2 cellular contexts compared by ENCODE assay signal in the genomic region with DNA sequence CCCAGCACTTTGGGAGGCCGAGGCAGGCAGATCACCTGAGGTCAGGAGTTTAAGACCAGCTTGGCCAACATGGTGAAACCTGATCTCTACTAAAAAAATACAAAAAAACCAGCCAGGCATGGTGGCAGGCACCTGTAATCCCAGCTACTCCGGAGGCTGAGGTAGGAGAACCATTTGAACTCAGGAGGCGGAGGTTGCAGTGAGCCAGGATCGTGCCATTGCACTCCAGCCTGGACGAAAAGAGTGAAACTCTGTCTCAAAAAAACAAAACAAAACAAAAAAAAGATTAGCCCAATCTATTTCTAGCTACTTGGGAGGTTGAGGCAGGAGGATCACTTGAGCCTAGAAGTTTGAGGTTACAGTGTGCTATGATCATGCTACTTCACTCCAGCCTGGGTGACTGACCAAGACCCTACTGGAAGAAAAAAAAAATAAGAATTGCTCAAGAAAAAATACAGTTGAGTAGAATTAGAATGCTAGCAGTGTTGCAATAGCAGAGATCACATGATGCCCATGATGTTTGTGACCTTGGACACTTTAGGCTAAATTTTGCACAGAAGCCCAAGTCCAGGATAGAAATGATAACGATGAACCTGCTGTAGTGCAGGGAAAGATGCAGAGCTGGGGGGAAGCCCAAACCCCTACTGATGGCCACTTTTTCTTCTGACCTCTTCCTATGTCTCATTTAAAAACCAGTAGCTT.
TF ChIP-seq lines count a peak whose summit lies in the region.

No MANE protein-coding gene starts in this region.

TF ChIP-seq in A549, 52 proteins besides CTCF, POLR2A, EP300 and RAD21 (continued from another document):
- TF ChIP-seq, protein P1, sequence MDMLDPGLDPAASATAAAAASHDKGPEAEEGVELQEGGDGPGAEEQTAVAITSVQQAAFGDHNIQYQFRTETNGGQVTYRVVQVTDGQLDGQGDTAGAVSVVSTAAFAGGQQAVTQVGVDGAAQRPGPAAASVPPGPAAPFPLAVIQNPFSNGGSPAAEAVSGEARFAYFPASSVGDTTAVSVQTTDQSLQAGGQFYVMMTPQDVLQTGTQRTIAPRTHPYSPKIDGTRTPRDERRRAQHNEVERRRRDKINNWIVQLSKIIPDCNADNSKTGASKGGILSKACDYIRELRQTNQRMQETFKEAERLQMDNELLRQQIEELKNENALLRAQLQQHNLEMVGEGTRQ (IDR thresholded peaks at IDR 0.05): no peak
TF ChIP-seq in A549: peak in this region for 1.

TF ChIP-seq in HepG2, 621 proteins besides CTCF, POLR2A, EP300 and RAD21 (continued from another document and continues in another):
- TF ChIP-seq, protein P2, sequence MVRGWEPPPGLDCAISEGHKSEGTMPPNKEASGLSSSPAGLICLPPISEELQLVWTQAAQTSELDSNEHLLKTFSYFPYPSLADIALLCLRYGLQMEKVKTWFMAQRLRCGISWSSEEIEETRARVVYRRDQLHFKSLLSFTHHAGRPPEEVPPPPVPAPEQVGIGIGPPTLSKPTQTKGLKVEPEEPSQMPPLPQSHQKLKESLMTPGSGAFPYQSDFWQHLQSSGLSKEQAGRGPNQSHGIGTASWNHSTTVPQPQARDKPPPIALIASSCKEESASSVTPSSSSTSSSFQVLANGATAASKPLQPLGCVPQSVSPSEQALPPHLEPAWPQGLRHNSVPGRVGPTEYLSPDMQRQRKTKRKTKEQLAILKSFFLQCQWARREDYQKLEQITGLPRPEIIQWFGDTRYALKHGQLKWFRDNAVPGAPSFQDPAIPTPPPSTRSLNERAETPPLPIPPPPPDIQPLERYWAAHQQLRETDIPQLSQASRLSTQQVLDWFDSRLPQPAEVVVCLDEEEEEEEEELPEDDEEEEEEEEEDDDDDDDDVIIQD (CRISPR knock-in tag; IDR thresholded peaks at IDR 0.05; ENCODE audit: low read depth): peak; percentile 92
- TF ChIP-seq ZNF333 (CRISPR knock-in tag; IDR thresholded peaks at IDR 0.05; ENCODE audit: borderline replicate concordance) (no peak), HNF4A (CRISPR knock-in tag; IDR thresholded peaks at IDR 0.05) (peak; percentile 72), PAX8 (CRISPR knock-in tag; IDR thresholded peaks at IDR 0.05; ENCODE audit: borderline replicate concordance) (no peak), ZNF790 (CRISPR knock-in tag; IDR thresholded peaks at IDR 0.05; ENCODE audit: borderline replicate concordance) (no peak), MTF1 (CRISPR knock-in tag; IDR thresholded peaks at IDR 0.05) (no peak), SPEN (CRISPR knock-in tag; IDR thresholded peaks at IDR 0.05; ENCODE audit: low read depth) (no peak), MED8 (CRISPR knock-in tag; IDR thresholded peaks at IDR 0.05; ENCODE audit: insufficient replicate concordance) (no peak), DPF2 (CRISPR knock-in tag; IDR thresholded peaks at IDR 0.05; ENCODE audit: borderline replicate concordance, low read depth) (no peak), ZNF670 (CRISPR knock-in tag; IDR thresholded peaks at IDR 0.05; ENCODE audit: borderline replicate concordance) (no peak), AHR (CRISPR knock-in tag; IDR thresholded peaks at IDR 0.05) (no peak), SOX6 (IDR thresholded peaks at IDR 0.05) (no peak), SOX6 (CRISPR knock-in tag; IDR thresholded peaks at IDR 0.05) (peak; percentile 49; the same call in 1 of the 2 replicates), NAIF1 (CRISPR knock-in tag; IDR thresholded peaks at IDR 0.05; ENCODE audit: borderline replicate concordance) (no peak), ZNF605 (CRISPR knock-in tag; IDR thresholded peaks at IDR 0.05) (no peak), SP5 (CRISPR knock-in tag; IDR thresholded peaks at IDR 0.05; ENCODE audit: borderline replicate concordance, low read depth) (no peak), ELF3 (CRISPR knock-in tag; IDR thresholded peaks at IDR 0.05) (0 out of 2 replicates have a peak, but pooled peaks have one; percentile 17), ZZZ3 (CRISPR knock-in tag; IDR thresholded peaks at IDR 0.05; ENCODE audit: borderline replicate concordance) (no peak), RELA (CRISPR knock-in tag; IDR thresholded peaks at IDR 0.05) (no peak), MBNL3 (CRISPR knock-in tag; conservative IDR thresholded peaks at IDR 0.05) (no peak), ZMYM4 (CRISPR knock-in tag; IDR thresholded peaks at IDR 0.05) (peak; percentile 73), ZNF564 (CRISPR knock-in tag; IDR thresholded peaks at IDR 0.05) (no peak)
- TF ChIP-seq, protein P3, sequence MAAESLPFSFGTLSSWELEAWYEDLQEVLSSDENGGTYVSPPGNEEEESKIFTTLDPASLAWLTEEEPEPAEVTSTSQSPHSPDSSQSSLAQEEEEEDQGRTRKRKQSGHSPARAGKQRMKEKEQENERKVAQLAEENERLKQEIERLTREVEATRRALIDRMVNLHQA (CRISPR knock-in tag; IDR thresholded peaks at IDR 0.05): no peak
- TF ChIP-seq, protein P4, sequence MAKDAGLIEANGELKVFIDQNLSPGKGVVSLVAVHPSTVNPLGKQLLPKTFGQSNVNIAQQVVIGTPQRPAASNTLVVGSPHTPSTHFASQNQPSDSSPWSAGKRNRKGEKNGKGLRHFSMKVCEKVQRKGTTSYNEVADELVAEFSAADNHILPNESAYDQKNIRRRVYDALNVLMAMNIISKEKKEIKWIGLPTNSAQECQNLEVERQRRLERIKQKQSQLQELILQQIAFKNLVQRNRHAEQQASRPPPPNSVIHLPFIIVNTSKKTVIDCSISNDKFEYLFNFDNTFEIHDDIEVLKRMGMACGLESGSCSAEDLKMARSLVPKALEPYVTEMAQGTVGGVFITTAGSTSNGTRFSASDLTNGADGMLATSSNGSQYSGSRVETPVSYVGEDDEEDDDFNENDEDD (CRISPR knock-in tag; IDR thresholded peaks at IDR 0.05; ENCODE audit: borderline replicate concordance): no peak
- TF ChIP-seq, protein P5, sequence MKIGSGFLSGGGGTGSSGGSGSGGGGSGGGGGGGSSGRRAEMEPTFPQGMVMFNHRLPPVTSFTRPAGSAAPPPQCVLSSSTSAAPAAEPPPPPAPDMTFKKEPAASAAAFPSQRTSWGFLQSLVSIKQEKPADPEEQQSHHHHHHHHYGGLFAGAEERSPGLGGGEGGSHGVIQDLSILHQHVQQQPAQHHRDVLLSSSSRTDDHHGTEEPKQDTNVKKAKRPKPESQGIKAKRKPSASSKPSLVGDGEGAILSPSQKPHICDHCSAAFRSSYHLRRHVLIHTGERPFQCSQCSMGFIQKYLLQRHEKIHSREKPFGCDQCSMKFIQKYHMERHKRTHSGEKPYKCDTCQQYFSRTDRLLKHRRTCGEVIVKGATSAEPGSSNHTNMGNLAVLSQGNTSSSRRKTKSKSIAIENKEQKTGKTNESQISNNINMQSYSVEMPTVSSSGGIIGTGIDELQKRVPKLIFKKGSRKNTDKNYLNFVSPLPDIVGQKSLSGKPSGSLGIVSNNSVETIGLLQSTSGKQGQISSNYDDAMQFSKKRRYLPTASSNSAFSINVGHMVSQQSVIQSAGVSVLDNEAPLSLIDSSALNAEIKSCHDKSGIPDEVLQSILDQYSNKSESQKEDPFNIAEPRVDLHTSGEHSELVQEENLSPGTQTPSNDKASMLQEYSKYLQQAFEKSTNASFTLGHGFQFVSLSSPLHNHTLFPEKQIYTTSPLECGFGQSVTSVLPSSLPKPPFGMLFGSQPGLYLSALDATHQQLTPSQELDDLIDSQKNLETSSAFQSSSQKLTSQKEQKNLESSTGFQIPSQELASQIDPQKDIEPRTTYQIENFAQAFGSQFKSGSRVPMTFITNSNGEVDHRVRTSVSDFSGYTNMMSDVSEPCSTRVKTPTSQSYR (CRISPR knock-in tag; IDR thresholded peaks at IDR 0.05; ENCODE audit: borderline replicate concordance): no peak
- TF ChIP-seq, protein P6, sequence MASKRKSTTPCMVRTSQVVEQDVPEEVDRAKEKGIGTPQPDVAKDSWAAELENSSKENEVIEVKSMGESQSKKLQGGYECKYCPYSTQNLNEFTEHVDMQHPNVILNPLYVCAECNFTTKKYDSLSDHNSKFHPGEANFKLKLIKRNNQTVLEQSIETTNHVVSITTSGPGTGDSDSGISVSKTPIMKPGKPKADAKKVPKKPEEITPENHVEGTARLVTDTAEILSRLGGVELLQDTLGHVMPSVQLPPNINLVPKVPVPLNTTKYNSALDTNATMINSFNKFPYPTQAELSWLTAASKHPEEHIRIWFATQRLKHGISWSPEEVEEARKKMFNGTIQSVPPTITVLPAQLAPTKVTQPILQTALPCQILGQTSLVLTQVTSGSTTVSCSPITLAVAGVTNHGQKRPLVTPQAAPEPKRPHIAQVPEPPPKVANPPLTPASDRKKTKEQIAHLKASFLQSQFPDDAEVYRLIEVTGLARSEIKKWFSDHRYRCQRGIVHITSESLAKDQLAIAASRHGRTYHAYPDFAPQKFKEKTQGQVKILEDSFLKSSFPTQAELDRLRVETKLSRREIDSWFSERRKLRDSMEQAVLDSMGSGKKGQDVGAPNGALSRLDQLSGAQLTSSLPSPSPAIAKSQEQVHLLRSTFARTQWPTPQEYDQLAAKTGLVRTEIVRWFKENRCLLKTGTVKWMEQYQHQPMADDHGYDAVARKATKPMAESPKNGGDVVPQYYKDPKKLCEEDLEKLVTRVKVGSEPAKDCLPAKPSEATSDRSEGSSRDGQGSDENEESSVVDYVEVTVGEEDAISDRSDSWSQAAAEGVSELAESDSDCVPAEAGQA (IDR thresholded peaks at IDR 0.05; ENCODE audit: low read depth): no peak
- TF ChIP-seq, protein P6 (CRISPR knock-in tag; IDR thresholded peaks at IDR 0.05; ENCODE audit: borderline replicate concordance): no peak
- TF ChIP-seq, protein P7, sequence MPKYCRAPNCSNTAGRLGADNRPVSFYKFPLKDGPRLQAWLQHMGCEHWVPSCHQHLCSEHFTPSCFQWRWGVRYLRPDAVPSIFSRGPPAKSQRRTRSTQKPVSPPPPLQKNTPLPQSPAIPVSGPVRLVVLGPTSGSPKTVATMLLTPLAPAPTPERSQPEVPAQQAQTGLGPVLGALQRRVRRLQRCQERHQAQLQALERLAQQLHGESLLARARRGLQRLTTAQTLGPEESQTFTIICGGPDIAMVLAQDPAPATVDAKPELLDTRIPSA (CRISPR knock-in tag; IDR thresholded peaks at IDR 0.05; ENCODE audit: borderline replicate concordance): no peak
- TF ChIP-seq, protein P8, sequence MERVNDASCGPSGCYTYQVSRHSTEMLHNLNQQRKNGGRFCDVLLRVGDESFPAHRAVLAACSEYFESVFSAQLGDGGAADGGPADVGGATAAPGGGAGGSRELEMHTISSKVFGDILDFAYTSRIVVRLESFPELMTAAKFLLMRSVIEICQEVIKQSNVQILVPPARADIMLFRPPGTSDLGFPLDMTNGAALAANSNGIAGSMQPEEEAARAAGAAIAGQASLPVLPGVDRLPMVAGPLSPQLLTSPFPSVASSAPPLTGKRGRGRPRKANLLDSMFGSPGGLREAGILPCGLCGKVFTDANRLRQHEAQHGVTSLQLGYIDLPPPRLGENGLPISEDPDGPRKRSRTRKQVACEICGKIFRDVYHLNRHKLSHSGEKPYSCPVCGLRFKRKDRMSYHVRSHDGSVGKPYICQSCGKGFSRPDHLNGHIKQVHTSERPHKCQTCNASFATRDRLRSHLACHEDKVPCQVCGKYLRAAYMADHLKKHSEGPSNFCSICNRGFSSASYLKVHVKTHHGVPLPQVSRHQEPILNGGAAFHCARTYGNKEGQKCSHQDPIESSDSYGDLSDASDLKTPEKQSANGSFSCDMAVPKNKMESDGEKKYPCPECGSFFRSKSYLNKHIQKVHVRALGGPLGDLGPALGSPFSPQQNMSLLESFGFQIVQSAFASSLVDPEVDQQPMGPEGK (CRISPR knock-in tag; IDR thresholded peaks at IDR 0.05): no peak
- TF ChIP-seq, protein P9, sequence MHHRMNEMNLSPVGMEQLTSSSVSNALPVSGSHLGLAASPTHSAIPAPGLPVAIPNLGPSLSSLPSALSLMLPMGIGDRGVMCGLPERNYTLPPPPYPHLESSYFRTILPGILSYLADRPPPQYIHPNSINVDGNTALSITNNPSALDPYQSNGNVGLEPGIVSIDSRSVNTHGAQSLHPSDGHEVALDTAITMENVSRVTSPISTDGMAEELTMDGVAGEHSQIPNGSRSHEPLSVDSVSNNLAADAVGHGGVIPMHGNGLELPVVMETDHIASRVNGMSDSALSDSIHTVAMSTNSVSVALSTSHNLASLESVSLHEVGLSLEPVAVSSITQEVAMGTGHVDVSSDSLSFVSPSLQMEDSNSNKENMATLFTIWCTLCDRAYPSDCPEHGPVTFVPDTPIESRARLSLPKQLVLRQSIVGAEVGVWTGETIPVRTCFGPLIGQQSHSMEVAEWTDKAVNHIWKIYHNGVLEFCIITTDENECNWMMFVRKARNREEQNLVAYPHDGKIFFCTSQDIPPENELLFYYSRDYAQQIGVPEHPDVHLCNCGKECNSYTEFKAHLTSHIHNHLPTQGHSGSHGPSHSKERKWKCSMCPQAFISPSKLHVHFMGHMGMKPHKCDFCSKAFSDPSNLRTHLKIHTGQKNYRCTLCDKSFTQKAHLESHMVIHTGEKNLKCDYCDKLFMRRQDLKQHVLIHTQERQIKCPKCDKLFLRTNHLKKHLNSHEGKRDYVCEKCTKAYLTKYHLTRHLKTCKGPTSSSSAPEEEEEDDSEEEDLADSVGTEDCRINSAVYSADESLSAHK (CRISPR knock-in tag; IDR thresholded peaks at IDR 0.05; ENCODE audit: borderline replicate concordance): no peak
- TF ChIP-seq, protein P10, sequence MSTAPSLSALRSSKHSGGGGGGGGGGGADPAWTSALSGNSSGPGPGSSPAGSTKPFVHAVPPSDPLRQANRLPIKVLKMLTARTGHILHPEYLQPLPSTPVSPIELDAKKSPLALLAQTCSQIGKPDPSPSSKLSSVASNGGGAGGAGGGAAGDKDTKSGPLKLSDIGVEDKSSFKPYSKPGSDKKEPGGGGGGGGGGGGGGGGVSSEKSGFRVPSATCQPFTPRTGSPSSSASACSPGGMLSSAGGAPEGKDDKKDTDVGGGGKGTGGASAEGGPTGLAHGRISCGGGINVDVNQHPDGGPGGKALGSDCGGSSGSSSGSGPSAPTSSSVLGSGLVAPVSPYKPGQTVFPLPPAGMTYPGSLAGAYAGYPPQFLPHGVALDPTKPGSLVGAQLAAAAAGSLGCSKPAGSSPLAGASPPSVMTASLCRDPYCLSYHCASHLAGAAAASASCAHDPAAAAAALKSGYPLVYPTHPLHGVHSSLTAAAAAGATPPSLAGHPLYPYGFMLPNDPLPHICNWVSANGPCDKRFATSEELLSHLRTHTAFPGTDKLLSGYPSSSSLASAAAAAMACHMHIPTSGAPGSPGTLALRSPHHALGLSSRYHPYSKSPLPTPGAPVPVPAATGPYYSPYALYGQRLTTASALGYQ (CRISPR knock-in tag; IDR thresholded peaks at IDR 0.05): no peak
